ENCODE assay signal across 1 cellular context in genomic region chr14:60220917-60221316, GRCh38.
TF ChIP-seq lines count a peak whose summit lies in the region.

No MANE protein-coding gene starts in this region.

TF ChIP-seq in K562, 482 proteins besides CTCF, POLR2A, EP300 and RAD21:
- TF ChIP-seq TEAD2 (tag; IDR thresholded peaks at IDR 0.05) (no peak), LCOR (CRISPR knock-in tag; IDR thresholded peaks at IDR 0.05) (no peak), HDAC3 (IDR thresholded peaks at IDR 0.05; ENCODE audit: borderline replicate concordance, partially characterized antibody) (no peak), ZNF175 (CRISPR knock-in tag; IDR thresholded peaks at IDR 0.05; ENCODE audit: low read depth) (no peak), MXI1 (IDR thresholded peaks at IDR 0.05; ENCODE audit: low read depth, low read length) (no peak), UBTF (IDR thresholded peaks at IDR 0.05; ENCODE audit: borderline replicate concordance in 1 of 2, low read depth in 2 of 2, low read length in 2 of 2) (no peak), CC2D1A (IDR thresholded peaks at IDR 0.05) (no peak), GABPB1 (CRISPR knock-in tag; IDR thresholded peaks at IDR 0.05) (no peak), ZNF609 (CRISPR knock-in tag; IDR thresholded peaks at IDR 0.05; ENCODE audit: borderline replicate concordance) (no peak), CHD1 (IDR thresholded peaks at IDR 0.05; ENCODE audit: low read length) (no peak), TCF7L2 (IDR thresholded peaks at IDR 0.05; ENCODE audit: low read depth, low read length) (no peak), SIN3A (IDR thresholded peaks at IDR 0.05; ENCODE audit: borderline replicate concordance in 2 of 2, control insufficient read depth in 1 of 2, low read depth in 2 of 2, low read length in 2 of 2) (no peak)
- TF ChIP-seq, protein P1, sequence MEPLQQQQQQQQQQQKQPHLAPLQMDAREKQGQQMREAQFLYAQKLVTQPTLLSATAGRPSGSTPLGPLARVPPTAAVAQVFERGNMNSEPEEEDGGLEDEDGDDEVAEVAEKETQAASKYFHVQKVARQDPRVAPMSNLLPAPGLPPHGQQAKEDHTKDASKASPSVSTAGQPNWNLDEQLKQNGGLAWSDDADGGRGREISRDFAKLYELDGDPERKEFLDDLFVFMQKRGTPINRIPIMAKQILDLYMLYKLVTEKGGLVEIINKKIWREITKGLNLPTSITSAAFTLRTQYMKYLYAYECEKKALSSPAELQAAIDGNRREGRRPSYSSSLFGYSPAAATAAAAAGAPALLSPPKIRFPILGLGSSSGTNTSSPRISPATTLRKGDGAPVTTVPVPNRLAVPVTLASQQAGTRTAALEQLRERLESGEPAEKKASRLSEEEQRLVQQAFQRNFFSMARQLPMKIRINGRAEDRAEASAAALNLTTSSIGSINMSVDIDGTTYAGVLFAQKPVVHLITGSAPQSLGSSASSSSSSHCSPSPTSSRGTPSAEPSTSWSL (CRISPR knock-in tag; IDR thresholded peaks at IDR 0.05; ENCODE audit: borderline replicate concordance): no peak
- TF ChIP-seq, protein P2, sequence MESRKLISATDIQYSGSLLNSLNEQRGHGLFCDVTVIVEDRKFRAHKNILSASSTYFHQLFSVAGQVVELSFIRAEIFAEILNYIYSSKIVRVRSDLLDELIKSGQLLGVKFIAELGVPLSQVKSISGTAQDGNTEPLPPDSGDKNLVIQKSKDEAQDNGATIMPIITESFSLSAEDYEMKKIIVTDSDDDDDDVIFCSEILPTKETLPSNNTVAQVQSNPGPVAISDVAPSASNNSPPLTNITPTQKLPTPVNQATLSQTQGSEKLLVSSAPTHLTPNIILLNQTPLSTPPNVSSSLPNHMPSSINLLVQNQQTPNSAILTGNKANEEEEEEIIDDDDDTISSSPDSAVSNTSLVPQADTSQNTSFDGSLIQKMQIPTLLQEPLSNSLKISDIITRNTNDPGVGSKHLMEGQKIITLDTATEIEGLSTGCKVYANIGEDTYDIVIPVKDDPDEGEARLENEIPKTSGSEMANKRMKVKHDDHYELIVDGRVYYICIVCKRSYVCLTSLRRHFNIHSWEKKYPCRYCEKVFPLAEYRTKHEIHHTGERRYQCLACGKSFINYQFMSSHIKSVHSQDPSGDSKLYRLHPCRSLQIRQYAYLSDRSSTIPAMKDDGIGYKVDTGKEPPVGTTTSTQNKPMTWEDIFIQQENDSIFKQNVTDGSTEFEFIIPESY (CRISPR knock-in tag; IDR thresholded peaks at IDR 0.05): no peak
